In genomic region chr4:101345596-101346311, GRCh38 we compare ENCODE assay signal across 8 cellular contexts. TPM values are rescaled to one million over a fixed set of nuclear protein-coding genes. Genes with fewer than 3 reads are reported as not detected.
DNase-seq lines count a peak whose midpoint lies in the region; ATAC-seq lines count a peak whose summit lies in the region.

No MANE protein-coding gene starts in this region.

- intact Hi-C loops in activated CD4-positive, alpha-beta T cell treated with anti-CD3 and anti-CD28 coated beads for 36 hours (cut with DNase I, micrococcal nuclease): loop anchor here (2.0 to 5.0 kb wide), 14 partner anchors 73 to 1783 kb away; partner anchors contain the start of genes H2AZ1 (in 1 of the 2), NFKB1 (in 1 of the 2), TRMT10A (in 1 of the 2) and UBE2D3 (in 1 of the 2)

- peaks cover 22% of the 10 kb centered on the region for H3K27me3 Mint-ChIP-seq in activated CD4-positive, alpha-beta T cell treated with anti-CD3 and anti-CD28 coated beads for 36 hours

- DNase-seq in NCI-H82 (lab: John Stamatoyannopoulos, UW): peak; percentile 60
- DNase-seq in NCI-H82 treated with DMSO at 0.1 percent for 48 hours (lab: John Stamatoyannopoulos, UW; ENCODE audit: unreplicated experiment): no peak
- peak; percentile 16 for DNase-seq in NCI-H146 treated with DMSO at 0.1 percent for 48 hours (lab: John Stamatoyannopoulos, UW; ENCODE audit: unreplicated experiment)
- DNase-seq in activated CD4-positive, alpha-beta T cell treated with anti-CD3 and anti-CD28 coated beads for 36 hours: peak; percentile 65
- DNase-seq in left lobe of liver (ENCODE audit: low spot score): peak; percentile 50
- peak; percentile 24 for DNase-seq in stimulated activated CD4-positive, alpha-beta T cell treated with anti-CD3 and anti-CD28 coated beads, Interleukin-2, amount 100 ng/mL, for 4 hours (ENCODE audit: low read depth)

- POLR2A ChIA-PET in activated CD4-positive, alpha-beta T cell treated with anti-CD3 and anti-CD28 coated beads for 36 hours (lab: Charles Lee): no interaction called here

- peaks cover 37% of the 10 kb centered on the region for H3K4me1 Mint-ChIP-seq in activated CD4-positive, alpha-beta T cell treated with anti-CD3 and anti-CD28 coated beads for 36 hours

- no peaks in the 10 kb centered on the region for H3K9me3 Mint-ChIP-seq in activated CD4-positive, alpha-beta T cell treated with anti-CD3 and anti-CD28 coated beads for 36 hours (ENCODE audit: low read depth)

- peak overlapping the region; percentile 88 for H3K27ac ChIP-seq in cingulate gyrus (ENCODE audit: low read depth, low read length)

- peak overlapping the region; percentile 90 for H3K4me3 Mint-ChIP-seq in activated CD4-positive, alpha-beta T cell treated with anti-CD3 and anti-CD28 coated beads for 36 hours

- H3K27ac Mint-ChIP-seq in activated CD4-positive, alpha-beta T cell treated with anti-CD3 and anti-CD28 coated beads for 36 hours: peak overlapping the region; percentile 69

- CTCF ChIA-PET in activated CD4-positive, alpha-beta T cell treated with anti-CD3 and anti-CD28 coated beads for 36 hours (lab: Charles Lee): no interaction called here

- no peak for ATAC-seq in activated CD4-positive, alpha-beta T cell treated with anti-CD3 and anti-CD28 coated beads for 36 hours
- ATAC-seq in left lobe of liver (no peak), esophagus mucosa (no peak)

- H3K36me3 Mint-ChIP-seq in activated CD4-positive, alpha-beta T cell treated with anti-CD3 and anti-CD28 coated beads for 36 hours (ENCODE audit: low read depth): no peaks in the 10 kb centered on the region

RNA-seq across cellular contexts. Expression of gene PPP3CA, which starts 1.6 kb away (rescaled TPM):
- 1 to 10 TPM; 7.6 to 8.3 TPM for total RNA-seq in activated CD4-positive, alpha-beta T cell treated with anti-CD3 and anti-CD28 coated beads for 36 hours
- total RNA-seq in left lobe of liver (11.1 TPM), esophagus mucosa (18.5 TPM)
